Comparison of ENCODE assay signal across 9 cellular contexts in the genomic region with DNA sequence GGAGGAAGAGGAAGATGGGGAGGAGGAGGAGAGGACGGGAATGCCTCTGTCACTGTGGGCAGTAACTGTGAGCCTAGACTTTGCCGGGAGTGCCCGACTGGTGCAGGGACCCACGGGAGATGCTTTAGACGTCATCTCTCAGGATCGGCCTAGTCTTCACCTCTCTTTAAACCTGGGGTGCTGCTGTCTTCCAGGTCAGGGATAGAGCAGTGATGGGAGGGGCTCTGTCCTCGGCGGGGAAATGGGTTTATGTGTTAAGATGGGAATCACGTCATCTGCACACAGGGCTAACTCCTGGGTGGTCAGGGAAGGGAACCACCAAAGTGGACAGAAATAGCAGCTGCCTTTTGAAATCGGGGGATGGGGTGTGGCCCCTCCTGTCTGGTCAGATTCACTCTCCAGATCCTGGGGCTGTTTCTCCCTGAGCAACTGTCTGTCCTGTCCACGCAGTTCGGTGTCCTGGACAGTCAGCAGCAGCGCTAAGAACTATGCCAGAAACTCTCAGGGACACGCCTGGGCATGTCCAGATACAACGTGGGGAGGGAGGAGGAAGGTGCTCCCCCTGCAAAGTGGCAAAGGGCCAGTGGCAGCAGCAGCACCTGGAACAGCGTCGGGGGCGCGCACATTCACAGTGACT. TPM values are rescaled to one million over a fixed set of nuclear protein-coding genes. Genes with fewer than 3 reads are reported as not detected.
DNase-seq lines count a peak whose midpoint lies in the region; FAIRE-seq and TF ChIP-seq lines count a peak whose summit lies in the region.
"Had no signal": no experiment of that assay in that cellular context is flagged by ENCODE, and none has a peak within 500 bp of the region (broad histone marks: within the 10 kb centered on the region; RNA-seq: fewer than 3 reads in every experiment).

No MANE protein-coding gene starts in this region.

- H3K9me1 ChIP-seq in keratinocyte (ENCODE audit: control insufficient read depth, extremely low read depth, insufficient read depth, low read length), result no peaks in the 10 kb centered on the region

- no peak for TF ChIP-seq CTCF in astrocyte (IDR thresholded peaks at IDR 0.05; ENCODE audit: insufficient read depth, low read depth, low read length)
- TF ChIP-seq CTCF in keratinocyte (optimal IDR thresholded peaks at IDR 0.05 in 1 of 3, IDR thresholded peaks at IDR 0.05 in 1 of 3, conservative IDR thresholded peaks at IDR 0.05 in 1 of 3; ENCODE audit: extremely low read depth in 1 of 3, insufficient read depth in 2 of 3, low read length in 3 of 3), result no peak
- no peak for TF ChIP-seq CTCF in testis (IDR thresholded peaks at IDR 0.05)

- H3K27me3 Mint-ChIP-seq in astrocyte (ENCODE audit: low read depth, unreplicated experiment), result no peaks in the 10 kb centered on the region

- H3K4me1 ChIP-seq in astrocyte (ENCODE audit: insufficient read depth, low read length), result peaks cover 41% of the 10 kb centered on the region
- peaks cover 53% of the 10 kb centered on the region for H3K4me1 ChIP-seq in keratinocyte (ENCODE audit: control insufficient read depth, extremely low read depth, insufficient read depth, low read length)
- peaks cover 43% of the 10 kb centered on the region for H3K4me1 ChIP-seq in testis
- no peaks in the 10 kb centered on the region for H3K4me1 ChIP-seq in Karpas-422 (ENCODE audit: low read length)

- H3K4me3 ChIP-seq in astrocyte (ENCODE audit: insufficient read depth, low read depth, low read length) (no peak overlapping the region), keratinocyte (ENCODE audit: control insufficient read depth in 2 of 3, extremely low read depth in 1 of 3, insufficient read depth in 2 of 3, low read depth in 1 of 3, low read length in 3 of 3) (peak overlapping the region in 1 of 3 experiments; percentile 38), testis (no peak overlapping the region), Karpas-422 (ENCODE audit: low read length) (no peak overlapping the region)

- no peaks in the 10 kb centered on the region for H3K9me2 ChIP-seq in Karpas-422 (replicated peaks; ENCODE audit: insufficient read depth, low read length)

- peaks cover 27% of the 10 kb centered on the region for H3K79me2 ChIP-seq in astrocyte (ENCODE audit: insufficient read depth, low read length)
- H3K79me2 ChIP-seq in keratinocyte (ENCODE audit: control insufficient read depth, insufficient read depth, low read length), result peaks cover 27% of the 10 kb centered on the region
- no peaks in the 10 kb centered on the region for H3K79me2 ChIP-seq in Karpas-422 (ENCODE audit: low read length)

- H3K36me3 Mint-ChIP-seq in astrocyte (ENCODE audit: low read depth, unreplicated experiment), result peaks cover 9% of the 10 kb centered on the region

- H3K27ac ChIP-seq in astrocyte (ENCODE audit: low read depth, low read length) (peak overlapping the region; percentile 98), keratinocyte (ENCODE audit: control insufficient read depth, insufficient read depth, low read length) (peak overlapping the region; percentile 98), testis (peak overlapping the region; percentile 85 to 92), Karpas-422 (ENCODE audit: low read length) (no peak overlapping the region)
- H3K27ac ChIP-seq: HL-60 had no signal

- H2AFZ ChIP-seq in astrocyte (ENCODE audit: low read depth, low read length) (peak overlapping the region; percentile 38), keratinocyte (ENCODE audit: control insufficient read depth, low read length) (no peak overlapping the region), Karpas-422 (ENCODE audit: low read length) (no peak overlapping the region)

- no peaks in the 10 kb centered on the region for H3K27me3 ChIP-seq in astrocyte (ENCODE audit: insufficient read depth, low read length)
- no peaks in the 10 kb centered on the region for H3K27me3 ChIP-seq in keratinocyte (ENCODE audit: control insufficient read depth, extremely low read depth, insufficient read depth, low read length)
- H3K27me3 ChIP-seq in testis, result no peaks in the 10 kb centered on the region
- H3K27me3 ChIP-seq in Karpas-422 (ENCODE audit: low read length), result no peaks in the 10 kb centered on the region

- TF ChIP-seq POLR2A in testis (IDR thresholded peaks at IDR 0.05), result no peak

- peak overlapping the region; percentile 60 for H3K4me3 Mint-ChIP-seq in astrocyte (ENCODE audit: unreplicated experiment)

- no peaks in the 10 kb centered on the region for H3K9me3 Mint-ChIP-seq in astrocyte (ENCODE audit: unreplicated experiment)

- peak overlapping the region; percentile 87 for H3K9ac ChIP-seq in astrocyte (ENCODE audit: low read length)
- peak overlapping the region; percentile 89 for H3K9ac ChIP-seq in keratinocyte (ENCODE audit: control insufficient read depth, extremely low read depth, insufficient read depth, low read length)
- no peak overlapping the region for H3K9ac ChIP-seq in Karpas-422 (ENCODE audit: low read length)

- peaks cover 14% of the 10 kb centered on the region for H3K4me1 Mint-ChIP-seq in astrocyte (ENCODE audit: low read depth, unreplicated experiment)

- peak overlapping the region; percentile 100 for H3K27ac Mint-ChIP-seq in astrocyte (ENCODE audit: unreplicated experiment)

- H3K4me2 ChIP-seq in astrocyte (ENCODE audit: low read length), result peak overlapping the region; percentile 79
- H3K4me2 ChIP-seq in keratinocyte (ENCODE audit: control insufficient read depth, extremely low read depth, insufficient read depth, low read depth, low read length), result peak overlapping the region; percentile 81
- H3K4me2 ChIP-seq in Karpas-422 (ENCODE audit: low read depth, low read length, poor library complexity, severe bottlenecking), result no peak overlapping the region

- WGBS in testis, 2 donors, result 32 to 39% methylated on average over 17 to 19 of the region's 19 CpGs

- FAIRE-seq in astrocyte (lab: Jason Lieb, UNC), result peak; percentile 82
- peak; percentile 94 for FAIRE-seq in keratinocyte (lab: Jason Lieb, UNC)

- DNase-seq in COLO668 (lab: John Stamatoyannopoulos, UW; ENCODE audit: unreplicated experiment), result peak; percentile 77
- peak; percentile 95 for DNase-seq in LHCN-M2 (ENCODE audit: low read depth)
- peak; percentile 87 for DNase-seq in astrocyte (ENCODE audit: low read depth)
- DNase-seq in keratinocyte (ENCODE audit: low read depth, low spot score), result peak; percentile 73
- DNase-seq in testis, result peak; percentile 80
- no peak for DNase-seq in NCI-H1436 treated with DMSO at 0.1 percent for 48 hours (lab: John Stamatoyannopoulos, UW)
- DNase-seq in Karpas-422, result no peak
- no peak for DNase-seq in HK-2 (ENCODE audit: unreplicated experiment)

- dilution Hi-C loops in keratinocyte (cut with MboI; ENCODE audit: extremely low pct_ligation_motif_present, low sequenced_read_pairs), result no loop called here

- intact Hi-C loops in testis (cut with DNase I; ENCODE audit: low total_unique reads), result no loop called here

- H3K36me3 ChIP-seq in astrocyte (ENCODE audit: insufficient read depth, low read length), result peaks cover 4% of the 10 kb centered on the region
- peaks cover 27 to 45% of the 10 kb centered on the region in 2 experiments for H3K36me3 ChIP-seq in keratinocyte (ENCODE audit: control insufficient read depth in 2 of 2, extremely low read depth in 1 of 2, insufficient read depth in 2 of 2, low read length in 2 of 2)
- no peaks in the 10 kb centered on the region for H3K36me3 ChIP-seq in testis (ENCODE audit: low read depth, missing control alignments)
- H3K36me3 ChIP-seq in Karpas-422 (ENCODE audit: insufficient read depth, low read length), result no peaks in the 10 kb centered on the region

- no peaks in the 10 kb centered on the region for H4K20me1 ChIP-seq in astrocyte (ENCODE audit: insufficient read depth, low read length)
- peaks cover 2% of the 10 kb centered on the region for H4K20me1 ChIP-seq in keratinocyte (ENCODE audit: control insufficient read depth, extremely low read depth, insufficient read depth, low read length)
- H4K20me1 ChIP-seq in Karpas-422 (ENCODE audit: insufficient read depth, low read depth, low read length), result peaks cover 33% of the 10 kb centered on the region; the same call in 1 of the 2 replicates

- no peaks in the 10 kb centered on the region for H3K9me3 ChIP-seq in astrocyte (ENCODE audit: insufficient read depth, low read depth, low read length)
- no peaks in the 10 kb centered on the region for H3K9me3 ChIP-seq in keratinocyte (ENCODE audit: control insufficient read depth, low read depth, low read length)
- no peaks in the 10 kb centered on the region for H3K9me3 ChIP-seq in testis
- no peaks in the 10 kb centered on the region for H3K9me3 ChIP-seq in Karpas-422 (ENCODE audit: low read length)

RNA-seq across cellular contexts. Expression of a gene that starts 26.8 kb away (rescaled TPM):
- total RNA-seq in LHCN-M2 (2014; rRNA removed), result 670 and 703 TPM in 2 replicates
- polyA plus RNA-seq in LHCN-M2 (2012), result 671 TPM
- total RNA-seq in astrocyte, result 252 and 287 TPM in 2 replicates
- 163 to 267 TPM (median 166 TPM) in 3 replicates for polyA plus RNA-seq in keratinocyte
- 97.3 TPM for polyA plus RNA-seq in keratinocyte (2011; ENCODE audit: low read depth)
- polyA plus RNA-seq in keratinocyte (2011; cell fraction: cytosol; rRNA removed), result 121 and 265 TPM in 2 replicates
- polyA plus RNA-seq in keratinocyte (2011; cell fraction: nucleus; rRNA removed), result 353 and 513 TPM in 2 replicates
- 57.5 and 273 TPM in 2 replicates for polyA plus RNA-seq in keratinocyte (2012; ENCODE audit: low replicate concordance)
- polyA minus RNA-seq in keratinocyte, result 77.0 to 179 TPM (median 83.9 TPM) in 3 replicates
- 246 TPM for polyA minus RNA-seq in keratinocyte (2011; cell fraction: cytosol; rRNA and poly(A)+ RNA removed)
- 176 and 206 TPM in 2 replicates for polyA minus RNA-seq in keratinocyte (2011; cell fraction: nucleus; rRNA and poly(A)+ RNA removed)
- total RNA-seq in testis, result 100 to 1,000 TPM; 416 to 575 TPM
- polyA plus RNA-seq in testis (ENCODE audit: insufficient read depth, low read depth, low replicate concordance), result 193 TPM
- not detected in 2 replicates for total RNA-seq in Karpas-422 (2014; rRNA removed; shearing (Covaris generic); ENCODE audit: low replicate concordance)

Comparison
In these comparisons a context has a peak if more than half of its experiments do, and no peak if none do; other contexts are left out.
1. DNase-seq: peak in COLO668 (single experiment), LHCN-M2 (single experiment), astrocyte (single experiment), keratinocyte (single experiment) and testis (single experiment); none in NCI-H1436 treated with DMSO at 0.1 percent for 48 hours (single experiment), Karpas-422 (single experiment) and HK-2 (single experiment).
2. RNA of a gene that starts 26.8 kb away (total RNA-seq): 670 to 703 TPM in LHCN-M2, 416 to 575 TPM in testis and 252 to 287 TPM in astrocyte; not detected in Karpas-422; every median in the first group is over 100 times any median in the second.